In genomic region chr2:47014564-47015051, GRCh38 we compare ENCODE assay signal across 12 cellular contexts.
DNase-seq lines count a peak whose midpoint lies in the region; ATAC-seq, FAIRE-seq and TF ChIP-seq lines count a peak whose summit lies in the region.
"Had no signal": no experiment of that assay in that cellular context is flagged by ENCODE, and none has a peak within 500 bp of the region (broad histone marks: within the 10 kb centered on the region; RNA-seq: fewer than 3 reads in every experiment).

No MANE protein-coding gene starts in this region.

- no peak overlapping the region for H3K4me3 ChIP-seq in A549
- H3K4me3 ChIP-seq: lung, skin epidermis had no signal

- FAIRE-seq in A549 (lab: Jason Lieb, UNC) (no peak), urothelium cell line (lab: Jason Lieb, UNC) (no peak)
- FAIRE-seq: frontal cortex had no signal

- peaks cover 29% of the 10 kb centered on the region for H3K4me1 ChIP-seq in A549

- peak overlapping the region; percentile 4 to 78; a peak in 3 of 6 replicates for H3K27ac ChIP-seq in A549

- TF ChIP-seq POLR2A in A549 (IDR thresholded peaks at IDR 0.05; ENCODE audit: low read length) = no peak

- no peak for TF ChIP-seq CTCF in A549 (IDR thresholded peaks at IDR 0.05)
- TF ChIP-seq CTCF in omental fat pad (IDR thresholded peaks at IDR 0.05) = no peak

- POLR2A ChIA-PET in A549 (lab: Yijun Ruan, JAX) = no interaction called here

- ATAC-seq in A549 (no peak), esophagus mucosa (peak; percentile 12), omental fat pad (ENCODE audit: low FRiP score) (peak; percentile 10), GM18909 (IDR thresholded peaks at IDR 0.05; ENCODE audit: poor library complexity, unreplicated experiment) (no peak), GM21367 (IDR thresholded peaks at IDR 0.05; ENCODE audit: unreplicated experiment) (no peak)

- CTCF ChIA-PET in A549 (lab: Yijun Ruan, JAX) = interaction anchor here (1.0 to 9.9 kb wide), 10 partner anchors 13 to 321 kb away, joined by 3 to 106 read pairs (median 3); no protein-coding TSS in a partner anchor

- 86% methylated on average over 11 of the region's 11 CpGs for WGBS in A549 (ENCODE audit: missing lambda C conversion rate)

- DNase-seq in A549 (ENCODE audit: low read depth in 1 of 2, low spot score in 1 of 2) (no peak), NCI-H2196 (lab: John Stamatoyannopoulos, UW; ENCODE audit: unreplicated experiment) (peak; percentile 50), omental fat pad (ENCODE audit: low spot score) (no peak), urothelium cell line (ENCODE audit: low spot score) (no peak)
- no peak for DNase-seq in stimulated activated CD4-positive, alpha-beta T cell treated with anti-CD3 and anti-CD28 coated beads, Interleukin-12 subunit alpha, Interleukin-12 subunit beta, amount 100 ng/mL, for 4 hours
- DNase-seq: cortex of kidney had no signal

- H3K4me2 ChIP-seq in A549 = no peak overlapping the region

- no peak for TF ChIP-seq EP300 in A549 (IDR thresholded peaks at IDR 0.05)

- TF ChIP-seq RAD21 in A549 (conservative IDR thresholded peaks at IDR 0.05 in 1 of 2, IDR thresholded peaks at IDR 0.05 in 1 of 2) = no peak

- H3K9me3 ChIP-seq in A549 = no peaks in the 10 kb centered on the region

TF ChIP-seq in A549, 52 proteins besides CTCF, POLR2A, EP300 and RAD21:
- TF ChIP-seq MYC (IDR thresholded peaks at IDR 0.05; ENCODE audit: borderline replicate concordance, low read length) (no peak), USF2 (IDR thresholded peaks at IDR 0.05) (no peak), FOSB (CRISPR knock-in tag; IDR thresholded peaks at IDR 0.05) (no peak), EHMT2 (IDR thresholded peaks at IDR 0.05; ENCODE audit: low read depth) (no peak), ZFP36 (IDR thresholded peaks at IDR 0.05; ENCODE audit: borderline replicate concordance, partially characterized antibody) (no peak), POLR2AphosphoS2 (conservative IDR thresholded peaks at IDR 0.05; ENCODE audit: low read length) (no peak), ZSCAN20 (CRISPR knock-in tag; IDR thresholded peaks at IDR 0.05) (no peak), SREBF2 (IDR thresholded peaks at IDR 0.05) (no peak), CHD4 (IDR thresholded peaks at IDR 0.05; ENCODE audit: borderline replicate concordance) (no peak), MAX (IDR thresholded peaks at IDR 0.05) (no peak), JUN (IDR thresholded peaks at IDR 0.05) (no peak), E2F6 (IDR thresholded peaks at IDR 0.05; ENCODE audit: borderline replicate concordance, low read depth) (no peak), RNF2 (IDR thresholded peaks at IDR 0.05; ENCODE audit: borderline replicate concordance, low read depth) (no peak), ZNF302 (CRISPR knock-in tag; IDR thresholded peaks at IDR 0.05) (no peak), FOSL2 (IDR thresholded peaks at IDR 0.05) (no peak), FOSL2 (CRISPR knock-in tag; IDR thresholded peaks at IDR 0.05) (no peak), HMGXB4 (CRISPR knock-in tag; IDR thresholded peaks at IDR 0.05; ENCODE audit: borderline replicate concordance) (no peak)

Comparison
In these comparisons a context has a peak if more than half of its experiments do, and no peak if none do; other contexts are left out.
1. ATAC-seq: peak in esophagus mucosa (single experiment) and omental fat pad (single experiment); none in A549 (0 of 2), GM18909 (single experiment) and GM21367 (single experiment).